1 cellular context compared by ENCODE assay signal in genomic region chr11:109971184-109971523, GRCh38.
TF ChIP-seq lines count a peak whose summit lies in the region.

No MANE protein-coding gene starts in this region.

TF ChIP-seq in GM23338, 12 proteins besides CTCF, POLR2A, EP300 and RAD21 (continued from another document):
- TF ChIP-seq ZNF462 (CRISPR knock-in tag; IDR thresholded peaks at IDR 0.05) (no peak), EZH2phosphoT487 (IDR thresholded peaks at IDR 0.05; ENCODE audit: unreplicated experiment) (no peak), NANOG (IDR thresholded peaks at IDR 0.05; ENCODE audit: borderline replicate concordance) (no peak), EZH2 (IDR thresholded peaks at IDR 0.05; ENCODE audit: low read depth, unreplicated experiment) (no peak)
TF ChIP-seq in GM23338: peak in this region for 0.
